ENCODE assay signal across 11 cellular contexts in genomic region chr16:87809150-87809902, GRCh38. TPM values are rescaled to one million over a fixed set of nuclear protein-coding genes. Genes with fewer than 3 reads are reported as not detected.
DNase-seq lines count a peak whose midpoint lies in the region; ATAC-seq and TF ChIP-seq lines count a peak whose summit lies in the region.
"Had no signal": no experiment of that assay in that cellular context is flagged by ENCODE, and none has a peak within 500 bp of the region (broad histone marks: within the 10 kb centered on the region; RNA-seq: fewer than 3 reads in every experiment).

No MANE protein-coding gene starts in this region.

- no peak overlapping the region for H3K23ac ChIP-seq in IMR-90 (ENCODE audit: low read depth, low read length)

- H3K18ac ChIP-seq in IMR-90 (ENCODE audit: low read depth, low read length): no peak overlapping the region

- H3K9me3 ChIP-seq in IMR-90 (ENCODE audit: control insufficient read depth, insufficient read depth, low read length) (peaks cover 2% of the 10 kb centered on the region; the same call in 1 of the 2 replicates), PC-3 (ENCODE audit: low read length) (no peaks in the 10 kb centered on the region)

- peak overlapping the region; percentile 33 for H2AFZ ChIP-seq in IMR-90 (replicated peaks; ENCODE audit: low read length, poor library complexity)
- H2AFZ ChIP-seq in PC-3 (ENCODE audit: low read length): no peak overlapping the region

- H3K14ac ChIP-seq in IMR-90 (replicated peaks; ENCODE audit: low read depth, low read length): no peak overlapping the region

- H3K9me2 ChIP-seq in PC-3 (replicated peaks; ENCODE audit: low read length): no peaks in the 10 kb centered on the region

- TF ChIP-seq POLR2A in IMR-90 (IDR thresholded peaks at IDR 0.05; ENCODE audit: low read depth, low read length): no peak

- TF ChIP-seq RAD21 in IMR-90 (IDR thresholded peaks at IDR 0.05; ENCODE audit: low read length): no peak

- H3F3A ChIP-seq in PC-3 (ENCODE audit: low read length, unreplicated experiment): no peaks in the 10 kb centered on the region

- 72% methylated on average over 10 of the region's 15 CpGs; no CpG with 5 or more reads in 1 of the 2 experiments for WGBS in IMR-90 (ENCODE audit: extremely low coverage in 2 of 2, insufficient read length in 1 of 2), 2 experiments

- no peak overlapping the region for H3K4me2 ChIP-seq in IMR-90 (ENCODE audit: low read depth, low read length)
- no peak overlapping the region for H3K4me2 ChIP-seq in PC-3 (ENCODE audit: low read length)

- H2BK5ac ChIP-seq in IMR-90 (ENCODE audit: low read depth, low read length, poor library complexity, severe bottlenecking): no peak overlapping the region

- H2BK20ac ChIP-seq in IMR-90 (ENCODE audit: low read depth, low read length): peak overlapping the region; percentile 60

- dilution Hi-C loops in IMR-90 (cut with HindIII; ENCODE audit: low sequenced_read_pairs, unreplicated experiment): no loop called here

- CTCF ChIA-PET in IMR-90 (lab: Yijun Ruan, JAX) (no interaction called here), PC-3 (lab: Charles Lee) (no interaction called here)

- H2AK5ac ChIP-seq in IMR-90 (ENCODE audit: low read depth, low read length): peak overlapping the region; percentile 39; the same call in 1 of the 2 replicates

- no peak overlapping the region for H3K56ac ChIP-seq in IMR-90 (ENCODE audit: extremely low read depth, insufficient read depth, low read length)

- H3K27ac ChIP-seq in IMR-90 (ENCODE audit: insufficient read depth, low read length) (no peak overlapping the region), PC-3 (ENCODE audit: low read length) (no peak overlapping the region)

- H2BK120ac ChIP-seq in IMR-90 (ENCODE audit: low read depth, low read length): peak overlapping the region; percentile 46

- no TSS peak for BruUV-seq in IMR-90 (replicated peaks; lab: Mats Ljungman, UMichigan)
- no TSS peak for BruUV-seq in PC-3 (replicated peaks; lab: Mats Ljungman, UMichigan)

- ATAC-seq in GM21723 (IDR thresholded peaks at IDR 0.05; ENCODE audit: unreplicated experiment) (peak; percentile 50), IMR-90 (ENCODE audit: low read depth) (no peak), PC-3 (no peak)

- no peak overlapping the region for H4K5ac ChIP-seq in IMR-90 (ENCODE audit: low read depth, low read length)

- H3K36me3 ChIP-seq in IMR-90 (ENCODE audit: control insufficient read depth, insufficient read depth, low read length) (no peaks in the 10 kb centered on the region), PC-3 (ENCODE audit: low read depth, low read length) (no peaks in the 10 kb centered on the region)

- no peak overlapping the region for H3K4me3 ChIP-seq in IMR-90 (ENCODE audit: insufficient read depth, low read depth, low read length)
- H3K4me3 ChIP-seq in PC-3 (ENCODE audit: low read length): no peak overlapping the region

- TF ChIP-seq CTCF in IMR-90 (conservative IDR thresholded peaks at IDR 0.05; ENCODE audit: low read depth, low read length) (no peak), PC-3 (conservative IDR thresholded peaks at IDR 0.05; ENCODE audit: low read depth, low read length) (no peak)

- H2AK9ac ChIP-seq in IMR-90 (replicated peaks; ENCODE audit: low read depth, low read length, poor library complexity): no peak overlapping the region

- H4K20me1 ChIP-seq in IMR-90 (ENCODE audit: insufficient read depth, low read length): no peaks in the 10 kb centered on the region
- H4K20me1 ChIP-seq in PC-3 (ENCODE audit: low read length): no peaks in the 10 kb centered on the region

- POLR2A ChIA-PET in IMR-90 (lab: Charles Lee; ENCODE audit: unreplicated experiment): no interaction called here
- POLR2A ChIA-PET in PC-3 (lab: Charles Lee; ENCODE audit: unreplicated experiment): no interaction called here

- peak overlapping the region; percentile 73; the same call in 1 of the 2 replicates for H4K91ac ChIP-seq in IMR-90 (ENCODE audit: insufficient read depth, low read depth, low read length)

- intact Hi-C loops in IMR-90 (cut with micrococcal nuclease): no loop called here
- intact Hi-C loops in PC-3 (cut with micrococcal nuclease): no loop called here

- DNase-seq in NCI-H1436 (lab: John Stamatoyannopoulos, UW) (peak; percentile 36), NCI-H1436 treated with DMSO at 0.1 percent for 48 hours (lab: John Stamatoyannopoulos, UW) (no peak), IMR-90 (peak; percentile 53), lung microvascular endothelial cell (ENCODE audit: low read depth in 2 of 2) (peak; percentile 39 to 41), NCI-H524 (lab: John Stamatoyannopoulos, UW) (no peak), retina (no peak), PC-3 (no peak)
- DNase-seq: activated gamma-delta T cell treated with Interleukin-2 at 50 U/mL for 16 hours; NCI-H1105; stimulated activated CD4-positive, alpha-beta T cell treated with anti-CD3 and anti-CD28 coated beads, Interleukin-2, amount 100 ng/mL, for 48 hours had no signal

- H4K8ac ChIP-seq in IMR-90 (ENCODE audit: low read depth in 2 of 2, low read length in 2 of 2): no peak overlapping the region

- H3K79me2 ChIP-seq in PC-3 (ENCODE audit: low read length): no peaks in the 10 kb centered on the region

- H3K9ac ChIP-seq in IMR-90 (ENCODE audit: low read depth, low read length) (no peak overlapping the region), PC-3 (ENCODE audit: low read length) (no peak overlapping the region)

- peaks cover 0 to 3% of the 10 kb centered on the region in 2 experiments; a peak in 1 of 4 replicates for H3K79me1 ChIP-seq in IMR-90 (ENCODE audit: low read depth in 1 of 2, low read length in 2 of 2)

- in situ Hi-C loops in IMR-90 (cut with MboI; ENCODE audit: low sequenced_read_pairs): no loop called here

- peaks cover 15% of the 10 kb centered on the region for H3K4me1 ChIP-seq in IMR-90 (ENCODE audit: control insufficient read depth, insufficient read depth, low read length)
- peaks cover 18% of the 10 kb centered on the region for H3K4me1 ChIP-seq in PC-3 (ENCODE audit: insufficient read depth, low read length)

- H3K4ac ChIP-seq in IMR-90 (ENCODE audit: low read depth, low read length): peak overlapping the region; percentile 22

- H2BK15ac ChIP-seq in IMR-90 (ENCODE audit: low read depth, low read length): peak overlapping the region; percentile 5; the same call in 1 of the 3 replicates

- H3K27me3 ChIP-seq in IMR-90 (ENCODE audit: control insufficient read depth, insufficient read depth, low read length) (peaks cover 12% of the 10 kb centered on the region), PC-3 (ENCODE audit: low read length) (no peaks in the 10 kb centered on the region)

- peaks cover 14% of the 10 kb centered on the region for H3K9me1 ChIP-seq in IMR-90 (ENCODE audit: insufficient read depth, low read length)

TF ChIP-seq in IMR-90, 13 proteins besides CTCF, POLR2A, EP300 and RAD21:
- no peak for TF ChIP-seq BHLHE40 (IDR thresholded peaks at IDR 0.05; ENCODE audit: low read depth, low read length)
- no peak for TF ChIP-seq MAFK (IDR thresholded peaks at IDR 0.05; ENCODE audit: low read depth, low read length)
- TF ChIP-seq MAZ (IDR thresholded peaks at IDR 0.05; ENCODE audit: borderline replicate concordance, low read depth, low read length): no peak
- peak; percentile 47; the same call in 1 of the 2 replicates for TF ChIP-seq FOS (IDR thresholded peaks at IDR 0.05; ENCODE audit: low read depth, low read length)
TF ChIP-seq in IMR-90: peak in this region for 1.

RNA-seq across cellular contexts. Expression of gene KLHDC4, which starts 43.5 kb away (rescaled TPM):
- total RNA-seq in IMR-90 (2012; rRNA removed): 13.6 and 16.1 TPM in 2 replicates
- polyA plus RNA-seq in IMR-90 (2012; rRNA removed): 19.0 and 22.9 TPM in 2 replicates
- 19.5 and 22.2 TPM in 2 replicates for polyA plus RNA-seq in IMR-90 (2012; cell fraction: cytosol; rRNA removed)
- 70.1 and 93.8 TPM in 2 replicates for polyA plus RNA-seq in IMR-90 (2012; cell fraction: nucleus; rRNA removed; ENCODE audit: low replicate concordance)
- 11.3 and 19.0 TPM in 2 replicates for total RNA-seq in lung microvascular endothelial cell
- 36.3 and 68.2 TPM in 2 replicates for total RNA-seq in PC-3 (2014; rRNA removed)

RNA-seq across cellular contexts. Expression of gene SLC7A5, which starts 60.0 kb away (rescaled TPM):
- total RNA-seq in IMR-90 (2012; rRNA removed) (11.3 and 13.6 TPM in 2 replicates), lung microvascular endothelial cell (2.6 and 9.5 TPM in 2 replicates), PC-3 (2014; rRNA removed) (93.2 and 118 TPM in 2 replicates)
- polyA plus RNA-seq in IMR-90 (2012; rRNA removed): 87.9 and 101 TPM in 2 replicates
- 70.4 and 146 TPM in 2 replicates for polyA plus RNA-seq in IMR-90 (2012; cell fraction: cytosol; rRNA removed)
- polyA plus RNA-seq in IMR-90 (2012; cell fraction: nucleus; rRNA removed; ENCODE audit: low replicate concordance): 88.7 and 147 TPM in 2 replicates

Comparison
In these comparisons a context has a peak if more than half of its experiments do, and no peak if none do; other contexts are left out.
1. DNase-seq: peak in NCI-H1436 (single experiment), IMR-90 (single experiment) and lung microvascular endothelial cell (2 of 2); none in NCI-H1436 treated with DMSO at 0.1 percent for 48 hours (single experiment), NCI-H524 (0 of 2), retina (single experiment) and PC-3 (single experiment).